In the genomic region with DNA sequence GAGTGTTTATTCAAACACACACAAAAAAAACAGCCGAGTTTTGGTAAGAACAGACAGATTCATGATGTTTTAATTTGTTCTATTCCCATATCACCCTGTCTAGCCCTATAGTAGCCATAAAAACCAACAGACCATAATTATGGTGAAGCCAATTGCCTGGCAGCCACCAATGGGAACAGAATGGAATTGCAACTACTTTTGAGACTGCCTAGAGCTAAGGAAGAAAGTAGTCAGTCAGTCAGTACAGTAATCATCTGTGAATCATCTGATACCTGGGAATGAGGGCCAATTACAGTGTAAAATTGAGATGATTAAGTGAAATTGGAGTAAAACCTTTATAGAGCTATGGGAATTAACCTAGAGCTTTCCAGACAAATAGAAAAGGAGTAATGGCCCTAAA, we compare ENCODE assay signal across 23 cellular contexts.
DNase-seq lines count a peak whose midpoint lies in the region; ATAC-seq and TF ChIP-seq lines count a peak whose summit lies in the region.
"Had no signal": no experiment of that assay in that cellular context is flagged by ENCODE, and none has a peak within 500 bp of the region (broad histone marks: within the 10 kb centered on the region; RNA-seq: fewer than 3 reads in every experiment).

No MANE protein-coding gene starts in this region.

- no peak for ATAC-seq in GM19467 (IDR thresholded peaks at IDR 0.05; ENCODE audit: unreplicated experiment)
- ATAC-seq in T-helper 17 cell = no peak
- no peak for ATAC-seq in HG03159 (IDR thresholded peaks at IDR 0.05; ENCODE audit: unreplicated experiment)
- ATAC-seq: GM12878, HepG2 had no signal

- H3K4me1 Mint-ChIP-seq in T-helper 17 cell = no peaks in the 10 kb centered on the region
- H3K4me1 Mint-ChIP-seq: activated CD4-positive, alpha-beta T cell treated with anti-CD3 and anti-CD28 coated beads, Interleukin-2, amount 10 ng/mL, durations not matched to agents 24 days and 14 days; activated naive CD8-positive, alpha-beta T cell treated with anti-CD3 and anti-CD28 coated beads, Interleukin-2, amount 10 ng/mL, durations not matched to agents 7 days and 5 days; nephron had no signal

- no peaks in the 10 kb centered on the region for H3K9me3 ChIP-seq in T-helper 17 cell (ENCODE audit: control insufficient read depth, low read length, poor library complexity, severe bottlenecking)
- H3K9me3 ChIP-seq: Caco-2, ovary, transverse colon had no signal

- no peak overlapping the region for H3K27ac Mint-ChIP-seq in T-helper 17 cell
- H3K27ac Mint-ChIP-seq: activated CD4-positive, alpha-beta T cell treated with anti-CD3 and anti-CD28 coated beads, Interleukin-2, amount 10 ng/mL, durations not matched to agents 24 days and 14 days; activated naive CD8-positive, alpha-beta T cell treated with anti-CD3 and anti-CD28 coated beads, Interleukin-2, amount 10 ng/mL, durations not matched to agents 7 days and 5 days; nephron had no signal

- TF ChIP-seq CTCF in VCaP (conservative IDR thresholded peaks at IDR 0.05) = peak; percentile 24; the same call in 1 of the 2 replicates

- H3K27ac ChIP-seq in VCaP = no peak overlapping the region
- H3K27ac ChIP-seq: ovary, transverse colon, WERI-Rb-1 had no signal

- no peaks in the 10 kb centered on the region for H3K27me3 Mint-ChIP-seq in T-helper 17 cell
- H3K27me3 Mint-ChIP-seq: activated CD4-positive, alpha-beta T cell treated with anti-CD3 and anti-CD28 coated beads, Interleukin-2, amount 10 ng/mL, durations not matched to agents 24 days and 14 days; activated naive CD8-positive, alpha-beta T cell treated with anti-CD3 and anti-CD28 coated beads, Interleukin-2, amount 10 ng/mL, durations not matched to agents 7 days and 5 days had no signal

- DNase-seq in DMS53 (lab: John Stamatoyannopoulos, UW) (peak; percentile 34), HuH-7 (ENCODE audit: low spot score) (peak; percentile 3), islet precursor cell (peak; percentile 43), T-helper 17 cell (no peak)
- DNase-seq: activated CD4-positive, alpha-beta T cell treated with anti-CD3 and anti-CD28 coated beads, Interleukin-2, amount 10 ng/mL, durations not matched to agents 24 days and 14 days; activated effector memory CD4-positive, alpha-beta T cell treated with anti-CD3 and anti-CD28 coated beads, Interleukin-2, amount 50 U/mL, for 16 hours; activated naive CD8-positive, alpha-beta T cell treated with anti-CD3 and anti-CD28 coated beads, Interleukin-2, amount 10 ng/mL, durations not matched to agents 7 days and 5 days; activated T-cell treated with anti-CD3 and anti-CD28 coated beads, Interleukin-2, amount 50 U/mL, for 1 hour; C1 segment of cervical spinal cord; Caco-2; central memory CD4-positive, alpha-beta T cell; NCI-H526; ovary; retina; stimulated activated CD4-positive, alpha-beta T cell treated with anti-CD3 and anti-CD28 coated beads, Interleukin-1b, Interleukin-23, amount 100 ng/mL, for 48 hours; transverse colon; WERI-Rb-1 had no signal

- no peak overlapping the region for H3K4me3 Mint-ChIP-seq in T-helper 17 cell
- H3K4me3 Mint-ChIP-seq: activated CD4-positive, alpha-beta T cell treated with anti-CD3 and anti-CD28 coated beads, Interleukin-2, amount 10 ng/mL, durations not matched to agents 24 days and 14 days; activated naive CD8-positive, alpha-beta T cell treated with anti-CD3 and anti-CD28 coated beads, Interleukin-2, amount 10 ng/mL, durations not matched to agents 7 days and 5 days; nephron had no signal

- H3K36me3 Mint-ChIP-seq in T-helper 17 cell (ENCODE audit: low read depth) = no peaks in the 10 kb centered on the region
- H3K36me3 Mint-ChIP-seq: activated naive CD8-positive, alpha-beta T cell treated with anti-CD3 and anti-CD28 coated beads, Interleukin-2, amount 10 ng/mL, durations not matched to agents 7 days and 5 days had no signal

Comparison
In these comparisons a context has a peak if more than half of its experiments do, and no peak if none do; other contexts are left out.
1. DNase-seq: peak in DMS53 (single experiment), HuH-7 (single experiment) and islet precursor cell (single experiment); none in T-helper 17 cell (0 of 3).